In the genomic region with DNA sequence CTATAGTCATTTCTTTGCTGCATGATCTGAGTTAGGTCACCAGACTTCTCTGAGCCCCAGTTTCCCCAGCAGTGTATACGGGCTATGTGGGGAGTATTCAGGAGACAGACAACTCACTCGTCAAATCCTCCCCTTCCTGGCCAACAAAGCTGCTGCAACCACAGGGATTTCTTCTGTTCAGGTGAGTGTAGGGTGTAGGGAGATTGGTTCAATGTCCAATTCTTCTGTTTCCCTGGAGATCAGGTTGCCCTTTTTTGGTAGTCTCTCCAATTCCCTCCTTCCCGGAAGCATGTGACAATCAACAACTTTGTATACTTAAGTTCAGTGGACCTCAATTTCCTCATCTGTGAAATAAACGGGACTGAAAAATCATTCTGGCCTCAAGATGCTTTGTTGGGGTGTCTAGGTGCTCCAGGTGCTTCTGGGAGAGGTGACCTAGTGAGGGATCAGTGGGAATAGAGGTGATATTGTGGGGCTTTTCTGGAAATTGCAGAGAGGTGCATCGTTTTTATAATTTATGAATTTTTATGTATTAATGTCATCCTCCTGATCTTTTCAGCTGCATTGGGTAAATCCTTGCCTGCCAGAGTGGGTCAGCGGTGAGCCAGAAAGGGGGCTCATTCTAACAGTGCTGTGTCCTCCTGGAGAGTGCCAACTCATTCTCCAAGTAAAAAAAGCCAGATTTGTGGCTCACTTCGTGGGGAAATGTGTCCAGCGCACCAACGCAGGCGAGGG, we compare ENCODE assay signal across 8 cellular contexts. TPM values are rescaled to one million over a fixed set of nuclear protein-coding genes. Genes with fewer than 3 reads are reported as not detected.
DNase-seq lines count a peak whose midpoint lies in the region; ATAC-seq and TF ChIP-seq lines count a peak whose summit lies in the region.

No MANE protein-coding gene starts in this region.

- 6 to 22% methylated on average over 4 to 6 of the region's 10 CpGs for WGBS in esophagus squamous epithelium, 2 donors
- 13 to 18% (median 15%) methylated on average over 10 of the region's 10 CpGs for WGBS in psoas muscle, 3 donors

- H3K27ac ChIP-seq in Peyer's patch (peak overlapping the region; percentile 88 to 98 (median 94)), esophagus squamous epithelium (peak overlapping the region; percentile 94 to 99 (median 98)), psoas muscle (peak overlapping the region; percentile 99)

- DNase-seq in Peyer's patch (no peak), esophagus squamous epithelium (lab: John Stamatoyannopoulos, UW) (no peak), psoas muscle (no peak), midbrain (lab: John Stamatoyannopoulos, UW) (no peak), putamen (ENCODE audit: low spot score) (no peak)

- H3K4me3 ChIP-seq in Peyer's patch (peak overlapping the region in 3 of 4 donors; percentile 66 to 88 (median 80)), esophagus squamous epithelium (peak overlapping the region; percentile 76 to 92 (median 91)), psoas muscle (peak overlapping the region; percentile 91)

- no peaks in the 10 kb centered on the region for H3K27me3 ChIP-seq in Peyer's patch
- no peaks in the 10 kb centered on the region for H3K27me3 ChIP-seq in esophagus squamous epithelium
- no peaks in the 10 kb centered on the region for H3K27me3 ChIP-seq in psoas muscle (ENCODE audit: insufficient read depth in 3 of 3, low read length in 2 of 3)

- H3K9me3 ChIP-seq in Peyer's patch (no peaks in the 10 kb centered on the region), esophagus squamous epithelium (no peaks in the 10 kb centered on the region), psoas muscle (no peaks in the 10 kb centered on the region)

- H3K4me1 ChIP-seq in Peyer's patch: peaks cover 11 to 39% (median 18%) of the 10 kb centered on the region in 4 donors
- peaks cover 38 to 56% (median 45%) of the 10 kb centered on the region in 3 donors for H3K4me1 ChIP-seq in esophagus squamous epithelium
- H3K4me1 ChIP-seq in psoas muscle: peaks cover 31% of the 10 kb centered on the region

- intact Hi-C loops in esophagus squamous epithelium (cut with DNase I) (loop anchor here (10.0 kb wide), 1 partner anchor 243 kb away; no protein-coding TSS in a partner anchor), psoas muscle (cut with DNase I) (loop anchor here in 1 of 2 donors (2.0 kb wide), 1 partner anchor 53 kb away; no protein-coding TSS in a partner anchor)

- H3K36me3 ChIP-seq in Peyer's patch (peaks cover 0 to 3% (median 0%) of the 10 kb centered on the region in 3 donors), esophagus squamous epithelium (peaks cover 0 to 4% (median 0%) of the 10 kb centered on the region in 3 donors), psoas muscle (ENCODE audit: insufficient read depth in 1 of 2, low read depth in 1 of 2) (peaks cover 0 to 13% of the 10 kb centered on the region in 2 donors)

- TF ChIP-seq CTCF in Peyer's patch (IDR thresholded peaks at IDR 0.05) (no peak), esophagus squamous epithelium (IDR thresholded peaks at IDR 0.05) (no peak), psoas muscle (IDR thresholded peaks at IDR 0.05) (no peak)

- ATAC-seq in GM19395 (IDR thresholded peaks at IDR 0.05; ENCODE audit: unreplicated experiment): peak; percentile 2
- no peak for ATAC-seq in psoas muscle
- no peak for ATAC-seq in GM21447 (IDR thresholded peaks at IDR 0.05; ENCODE audit: unreplicated experiment)
- no peak for ATAC-seq in GM21528 (IDR thresholded peaks at IDR 0.05; ENCODE audit: low FRiP score, unreplicated experiment)

- no peak for TF ChIP-seq POLR2A in Peyer's patch (IDR thresholded peaks at IDR 0.05)
- no peak for TF ChIP-seq POLR2A in esophagus squamous epithelium (IDR thresholded peaks at IDR 0.05)

RNA-seq across cellular contexts. Expression of a gene that starts 0.6 kb away (rescaled TPM):
- total RNA-seq in Peyer's patch (100 to 1,000 TPM in 3 of 4 donors, 10 to 100 TPM in 1; 70.1 to 556 (median 358) TPM), esophagus squamous epithelium (100 to 1,000 TPM in 2 of 4 donors, 10 to 100 TPM in 2; 86.8 to 209 (median 131) TPM), psoas muscle (100 to 1,000 TPM in 3 of 4 donors, 10 to 100 TPM in 1; 39.2 to 666 (median 157) TPM)
- polyA plus RNA-seq in psoas muscle: 100 to 1,000 TPM; 130 to 415 (median 273) TPM

RNA-seq across cellular contexts. Expression of a gene that starts 19.7 kb away (rescaled TPM):
- total RNA-seq in Peyer's patch (1 to 10 TPM in 2 of 4 donors, under 1 TPM in 2; 0.47 to 3.3 (median 0.80) TPM), esophagus squamous epithelium (under 1 TPM in 3 of 4 donors, not detected in 1; 0.11 to 0.76 (median 0.18) TPM), psoas muscle (under 1 TPM in 1 of 4 donors, not detected in 3; 0.06 TPM)
- polyA plus RNA-seq in psoas muscle: under 1 TPM in 1 of 3 donors, not detected in 2; 0.01 TPM
